In genomic region chr3:15253023-15253697, GRCh38 we compare ENCODE assay signal across 1 cellular context.
TF ChIP-seq lines count a peak whose summit lies in the region.

No MANE protein-coding gene starts in this region.

TF ChIP-seq in K562, 482 proteins besides CTCF, POLR2A, EP300 and RAD21 (continues in another document):
- TF ChIP-seq FOXA3 (CRISPR knock-in tag; conservative IDR thresholded peaks at IDR 0.05 in 1 of 2, IDR thresholded peaks at IDR 0.05 in 1 of 2), result no peak
- peak; percentile 36; the same call in 1 of the 2 replicates for TF ChIP-seq L3MBTL2 (IDR thresholded peaks at IDR 0.05)
- TF ChIP-seq ILK (tag; IDR thresholded peaks at IDR 0.05; ENCODE audit: borderline replicate concordance, low read depth), result no peak
- peak; percentile 64; the same call in 1 of the 2 replicates for TF ChIP-seq SMARCE1 (IDR thresholded peaks at IDR 0.05)
- no peak for TF ChIP-seq KDM5B (IDR thresholded peaks at IDR 0.05; ENCODE audit: insufficient replicate concordance, low read depth, low read length)
- TF ChIP-seq CBFB (CRISPR knock-in tag; IDR thresholded peaks at IDR 0.05), result no peak
- TF ChIP-seq FOXP1 (CRISPR knock-in tag; IDR thresholded peaks at IDR 0.05), result no peak
- TF ChIP-seq CREM (IDR thresholded peaks at IDR 0.05; ENCODE audit: low read depth), result peak; percentile 51; the same call in 1 of the 2 replicates
- 0 out of 2 replicates have a peak, but pooled peaks have one; percentile 16 for TF ChIP-seq ELF2 (CRISPR knock-in tag; IDR thresholded peaks at IDR 0.05)
- no peak for TF ChIP-seq NFE2L1 (tag; IDR thresholded peaks at IDR 0.05; ENCODE audit: borderline replicate concordance, low read depth)
- no peak for TF ChIP-seq HNRNPLL (IDR thresholded peaks at IDR 0.05; ENCODE audit: low read depth, low read length, poor library complexity, severe bottlenecking)
- no peak for TF ChIP-seq ID3 (CRISPR knock-in tag; IDR thresholded peaks at IDR 0.05)
- TF ChIP-seq ID3 (tag; IDR thresholded peaks at IDR 0.05), result peak; percentile 91
- no peak for TF ChIP-seq DMBX1 (CRISPR knock-in tag; IDR thresholded peaks at IDR 0.05; ENCODE audit: borderline replicate concordance)
- no peak for TF ChIP-seq ZNF263 (CRISPR knock-in tag; IDR thresholded peaks at IDR 0.05; ENCODE audit: borderline replicate concordance)
- TF ChIP-seq CXXC5 (CRISPR knock-in tag; IDR thresholded peaks at IDR 0.05), result 0 out of 2 replicates have a peak, but pooled peaks have one; percentile 16
- TF ChIP-seq ZFPM2 (CRISPR knock-in tag; IDR thresholded peaks at IDR 0.05), result no peak
- TF ChIP-seq ATF7 (IDR thresholded peaks at IDR 0.05), result 0 out of 2 replicates have a peak, but pooled peaks have one; percentile 30
- TF ChIP-seq RBM25 (IDR thresholded peaks at IDR 0.05; ENCODE audit: low read depth, low read length, severe bottlenecking), result no peak
- no peak for TF ChIP-seq ZNF140 (CRISPR knock-in tag; IDR thresholded peaks at IDR 0.05)
- no peak for TF ChIP-seq DNMT1 (IDR thresholded peaks at IDR 0.05)
- no peak for TF ChIP-seq ZNF77 (CRISPR knock-in tag; IDR thresholded peaks at IDR 0.05)
- TF ChIP-seq MEIS2 (IDR thresholded peaks at IDR 0.05; ENCODE audit: partially characterized antibody), result peak; percentile 46
- TF ChIP-seq XRCC5 (IDR thresholded peaks at IDR 0.05; ENCODE audit: low read depth, low read length), result no peak
- no peak for TF ChIP-seq ZNF764 (CRISPR knock-in tag; IDR thresholded peaks at IDR 0.05; ENCODE audit: low read depth)
- peak; percentile 33; the same call in 1 of the 2 replicates for TF ChIP-seq VEZF1 (CRISPR knock-in tag; IDR thresholded peaks at IDR 0.05)
- TF ChIP-seq MTA1 (IDR thresholded peaks at IDR 0.05; ENCODE audit: borderline replicate concordance), result no peak
- no peak for TF ChIP-seq SRSF3 (IDR thresholded peaks at IDR 0.05; ENCODE audit: insufficient read depth, low read length)
- TF ChIP-seq ARID1B (IDR thresholded peaks at IDR 0.05), result peak; percentile 46; the same call in 1 of the 2 replicates
- TF ChIP-seq ZNF318 (IDR thresholded peaks at IDR 0.05; ENCODE audit: borderline replicate concordance in 1 of 2, low read depth in 1 of 2), result no peak
- no peak for TF ChIP-seq ZBED1 (IDR thresholded peaks at IDR 0.05)
- TF ChIP-seq CBFA2T2 (conservative IDR thresholded peaks at IDR 0.05), result no peak
- no peak for TF ChIP-seq KHSRP (IDR thresholded peaks at IDR 0.05)
- peak; percentile 18 for TF ChIP-seq PRDM10 (IDR thresholded peaks at IDR 0.05; ENCODE audit: partially characterized antibody)
- TF ChIP-seq BHLHE40 (IDR thresholded peaks at IDR 0.05; ENCODE audit: low read length), result peak; percentile 37
- TF ChIP-seq HES1 (IDR thresholded peaks at IDR 0.05; ENCODE audit: low read depth), result peak; percentile 26; the same call in 1 of the 2 replicates
- no peak for TF ChIP-seq RBM39 (optimal IDR thresholded peaks at IDR 0.05; ENCODE audit: low read depth, low read length)
- no peak for TF ChIP-seq ZNF57 (CRISPR knock-in tag; IDR thresholded peaks at IDR 0.05)
- TF ChIP-seq SREBF2 (CRISPR knock-in tag; IDR thresholded peaks at IDR 0.05), result no peak
- no peak for TF ChIP-seq ZEB2 (IDR thresholded peaks at IDR 0.05)
- no peak for TF ChIP-seq ARHGAP35 (IDR thresholded peaks at IDR 0.05; ENCODE audit: partially characterized antibody)
- TF ChIP-seq ZFP91 (CRISPR knock-in tag; IDR thresholded peaks at IDR 0.05), result no peak
- no peak for TF ChIP-seq JUND (IDR thresholded peaks at IDR 0.05; ENCODE audit: borderline replicate concordance, low read depth, low read length)
- TF ChIP-seq JUND (tag; IDR thresholded peaks at IDR 0.05; ENCODE audit: borderline replicate concordance, low read depth, low read length), result 0 out of 3 replicates have a peak, but pooled peaks have one; percentile 13
- peak; percentile 69 for TF ChIP-seq HMBOX1 (IDR thresholded peaks at IDR 0.05)
- 0 out of 2 replicates have a peak, but pooled peaks have one; percentile 18 for TF ChIP-seq LEF1 (IDR thresholded peaks at IDR 0.05)
- 0 out of 2 replicates have a peak, but pooled peaks have one; percentile 30 for TF ChIP-seq ZNF766 (CRISPR knock-in tag; conservative IDR thresholded peaks at IDR 0.05)
- no peak for TF ChIP-seq HIVEP1 (CRISPR knock-in tag; IDR thresholded peaks at IDR 0.05)
- no peak for TF ChIP-seq KLF10 (CRISPR knock-in tag; IDR thresholded peaks at IDR 0.05)
- TF ChIP-seq POLR2B (IDR thresholded peaks at IDR 0.05; ENCODE audit: low read depth, partially characterized antibody), result no peak
- no peak for TF ChIP-seq CEBPG (CRISPR knock-in tag; IDR thresholded peaks at IDR 0.05)
- TF ChIP-seq CEBPG (tag; conservative IDR thresholded peaks at IDR 0.05 in 1 of 2, IDR thresholded peaks at IDR 0.05 in 1 of 2), result no peak
- TF ChIP-seq PHB (CRISPR knock-in tag; IDR thresholded peaks at IDR 0.05), result no peak
